ENCODE assay signal across 1 cellular context in the genomic region with DNA sequence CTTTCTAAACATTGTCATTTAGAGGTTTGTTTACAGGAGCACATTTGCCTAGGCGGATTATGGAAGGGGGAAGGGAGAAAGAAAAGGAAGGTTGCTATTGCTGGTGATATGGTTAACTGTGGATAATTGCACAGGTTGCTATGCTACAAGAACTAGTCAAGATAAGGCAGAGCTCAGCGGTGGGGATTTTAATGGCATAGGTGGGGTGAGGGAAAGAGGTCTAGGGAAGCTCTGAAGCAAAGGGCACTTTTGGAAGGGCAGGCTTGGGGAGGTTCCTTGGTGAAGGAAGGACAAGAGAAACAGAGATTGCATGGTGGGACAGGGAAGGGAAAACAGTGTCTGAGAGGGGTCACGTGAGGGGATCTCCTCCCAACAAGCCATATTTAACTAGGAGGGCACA.
TF ChIP-seq lines count a peak whose summit lies in the region.

No MANE protein-coding gene starts in this region.

TF ChIP-seq in endothelial cell of umbilical vein, 7 proteins besides CTCF, POLR2A, EP300 and RAD21:
- TF ChIP-seq MYC (IDR thresholded peaks at IDR 0.05; ENCODE audit: low read depth, low read length) (no peak), FOS (IDR thresholded peaks at IDR 0.05; ENCODE audit: borderline replicate concordance, insufficient read depth, low read length) (no peak), EZH2 (IDR thresholded peaks at IDR 0.05; ENCODE audit: borderline replicate concordance, low read depth, low read length, severe bottlenecking) (no peak), GATA2 (IDR thresholded peaks at IDR 0.05; ENCODE audit: insufficient read depth, insufficient read length, low read depth, low read length) (no peak), JUN (IDR thresholded peaks at IDR 0.05; ENCODE audit: borderline replicate concordance, insufficient read depth, insufficient read length, low read depth) (no peak), POLR2AphosphoS5 (IDR thresholded peaks at IDR 0.05; ENCODE audit: insufficient read depth, low read depth, low read length) (no peak)
- TF ChIP-seq, protein P1, sequence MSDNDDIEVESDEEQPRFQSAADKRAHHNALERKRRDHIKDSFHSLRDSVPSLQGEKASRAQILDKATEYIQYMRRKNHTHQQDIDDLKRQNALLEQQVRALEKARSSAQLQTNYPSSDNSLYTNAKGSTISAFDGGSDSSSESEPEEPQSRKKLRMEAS (IDR thresholded peaks at IDR 0.05; ENCODE audit: insufficient read depth, insufficient read length): no peak
